In genomic region chr22:42344391-42344861, GRCh38 we compare ENCODE assay signal across 8 cellular contexts.
A peak's percentile ranks its signal among the peaks of the same experiment; 100 is the strongest.
DNase-seq lines count a peak whose midpoint lies in the region; ATAC-seq and TF ChIP-seq lines count a peak whose summit lies in the region.

No MANE protein-coding gene starts in this region.

- no peak overlapping the region for H3K27ac ChIP-seq in naive thymus-derived CD4-positive, alpha-beta T cell (ENCODE audit: low read depth, low read length)

- H3K36me3 ChIP-seq in MG63: no peaks in the 10 kb centered on the region
- H3K36me3 ChIP-seq in naive thymus-derived CD4-positive, alpha-beta T cell (ENCODE audit: control insufficient read depth in 2 of 3, insufficient read depth in 3 of 3, low read length in 3 of 3): no peaks in the 10 kb centered on the region

- peaks cover 0 to 20% of the 10 kb centered on the region in 2 donors for H3K27me3 Mint-ChIP-seq in effector memory CD8-positive, alpha-beta T cell
- peaks cover 0 to 31% (median 0%) of the 10 kb centered on the region in 5 donors for H3K27me3 Mint-ChIP-seq in naive thymus-derived CD4-positive, alpha-beta T cell

- POLR2A ChIA-PET in naive thymus-derived CD4-positive, alpha-beta T cell (lab: Charles Lee): no interaction called here

- intact Hi-C loops in naive thymus-derived CD4-positive, alpha-beta T cell (cut with micrococcal nuclease): no loop called here

- TF ChIP-seq CTCF in AG09309 (IDR thresholded peaks at IDR 0.05; ENCODE audit: control insufficient read depth, insufficient read depth, low read depth, low read length, missing control alignments): no peak

- peak overlapping the region; percentile 54 to 62 for H3K4me3 Mint-ChIP-seq in effector memory CD8-positive, alpha-beta T cell
- H3K4me3 Mint-ChIP-seq in naive thymus-derived CD4-positive, alpha-beta T cell: peak overlapping the region; percentile 20 to 86 (median 68)

- H3K4me3 ChIP-seq in AG09309 (ENCODE audit: control insufficient read depth, low read depth, low read length) (peak overlapping the region; percentile 28), MG63 (peak overlapping the region; percentile 41)
- H3K4me3 ChIP-seq in naive thymus-derived CD4-positive, alpha-beta T cell (ENCODE audit: low read length): no peak overlapping the region

- no peaks in the 10 kb centered on the region for H3K27me3 ChIP-seq in MG63
- H3K27me3 ChIP-seq in naive thymus-derived CD4-positive, alpha-beta T cell (ENCODE audit: control insufficient read depth in 2 of 2, insufficient read depth in 2 of 2, low read length in 2 of 2): no peaks in the 10 kb centered on the region

- DNase-seq in AG09309 (ENCODE audit: low read depth) (no peak), MG63 (peak; percentile 95), activated gamma-delta T cell treated with Interleukin-2 at 50 U/mL for 16 hours (no peak), NCI-H2196 (lab: John Stamatoyannopoulos, UW; ENCODE audit: unreplicated experiment) (no peak), GOT3 (lab: John Stamatoyannopoulos, UW) (no peak), GDM1 (lab: John Stamatoyannopoulos, UW) (no peak)
- no peak for DNase-seq in effector memory CD8-positive, alpha-beta T cell
- no peak for DNase-seq in naive thymus-derived CD4-positive, alpha-beta T cell

- no peak for ATAC-seq in effector memory CD8-positive, alpha-beta T cell (replicated peaks)
- no peak for ATAC-seq in naive thymus-derived CD4-positive, alpha-beta T cell

- CTCF ChIA-PET in naive thymus-derived CD4-positive, alpha-beta T cell (lab: Charles Lee): interaction anchor here (0.6 kb wide), 1 partner anchor 30 kb away, joined by 3 read pairs; no protein-coding TSS in a partner anchor

- H3K36me3 Mint-ChIP-seq in effector memory CD8-positive, alpha-beta T cell (ENCODE audit: insufficient read depth): no peaks in the 10 kb centered on the region
- no peaks in the 10 kb centered on the region for H3K36me3 Mint-ChIP-seq in naive thymus-derived CD4-positive, alpha-beta T cell

- H3K4me1 ChIP-seq in naive thymus-derived CD4-positive, alpha-beta T cell (ENCODE audit: control insufficient read depth in 2 of 2, insufficient read depth in 2 of 2, low read length in 2 of 2): peaks cover 5 to 9% of the 10 kb centered on the region in 2 donors

- no peaks in the 10 kb centered on the region for H3K4me1 Mint-ChIP-seq in effector memory CD8-positive, alpha-beta T cell (ENCODE audit: low read depth in 2 of 2)
- H3K4me1 Mint-ChIP-seq in naive thymus-derived CD4-positive, alpha-beta T cell: peaks cover 0 to 18% (median 13%) of the 10 kb centered on the region in 7 donors

- no peaks in the 10 kb centered on the region for H3K9me3 ChIP-seq in MG63
- H3K9me3 ChIP-seq in naive thymus-derived CD4-positive, alpha-beta T cell (ENCODE audit: control insufficient read depth in 2 of 3, low read length in 3 of 3): no peaks in the 10 kb centered on the region

- no peaks in the 10 kb centered on the region for H3K9me3 Mint-ChIP-seq in effector memory CD8-positive, alpha-beta T cell
- no peaks in the 10 kb centered on the region for H3K9me3 Mint-ChIP-seq in naive thymus-derived CD4-positive, alpha-beta T cell

- H3K27ac Mint-ChIP-seq in effector memory CD8-positive, alpha-beta T cell: no peak overlapping the region
- peak overlapping the region in 1 of 9 donors; percentile 10 for H3K27ac Mint-ChIP-seq in naive thymus-derived CD4-positive, alpha-beta T cell
